In the genomic region with DNA sequence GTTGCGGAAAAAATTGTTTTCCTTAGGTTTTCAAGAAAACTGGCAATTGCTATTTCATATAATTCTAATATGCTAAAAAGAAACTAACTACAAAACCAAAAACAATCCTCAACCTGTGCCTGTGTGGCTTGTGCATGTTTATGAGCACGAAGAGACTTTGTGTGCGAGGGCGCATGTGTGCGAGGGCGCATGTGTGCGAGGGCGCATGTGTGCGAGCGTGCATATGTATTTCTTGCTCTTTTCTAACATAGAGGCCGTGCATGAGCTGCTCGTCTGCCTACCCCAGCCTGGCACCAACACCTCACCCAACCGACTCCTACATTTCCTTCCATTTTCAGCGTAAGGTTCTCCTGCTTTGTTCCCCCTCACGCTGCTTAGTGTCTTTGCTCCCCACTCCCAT, we compare ENCODE assay signal across 17 cellular contexts.
DNase-seq lines count a peak whose midpoint lies in the region; ATAC-seq and TF ChIP-seq lines count a peak whose summit lies in the region.
"Had no signal": no experiment of that assay in that cellular context is flagged by ENCODE, and none has a peak within 500 bp of the region (broad histone marks: within the 10 kb centered on the region; RNA-seq: fewer than 3 reads in every experiment).

No MANE protein-coding gene starts in this region.

- H3K27ac ChIP-seq in neuronal stem cell (replicated peaks; ENCODE audit: low read length) (no peak overlapping the region), upper lobe of right lung (no peak overlapping the region), H9 (ENCODE audit: insufficient read length, low read depth, low read length) (no peak overlapping the region)
- H3K27ac ChIP-seq: 22Rv1; A549; BLaER1 treated with 17β-estradiol and CSF1 and Interleukin-3, amounts not matched to agents 10 nM and 100 nM; C4-2B had no signal

- no peaks in the 10 kb centered on the region for H3K23me2 ChIP-seq in H9 (ENCODE audit: insufficient read length, low read depth, low read length, poor library complexity, severe bottlenecking)

- H3K4ac ChIP-seq in neuronal stem cell (ENCODE audit: low read length) (no peak overlapping the region), H9 (ENCODE audit: low read depth, low read length) (no peak overlapping the region)

- no peak overlapping the region for H3T11ph ChIP-seq in H9 (ENCODE audit: low read length)

- no peak overlapping the region for H3K56ac ChIP-seq in H9 (ENCODE audit: insufficient read length, low read depth, low read length)

- H4K91ac ChIP-seq in neuronal stem cell (ENCODE audit: low read depth, low read length, poor library complexity) (no peak overlapping the region), H9 (ENCODE audit: insufficient read length, low read depth, low read length) (no peak overlapping the region)

- no peak overlapping the region for H2BK120ac ChIP-seq in neuronal stem cell (ENCODE audit: low read depth, low read length)
- H2BK120ac ChIP-seq in H9 (ENCODE audit: low read depth, low read length, poor library complexity, severe bottlenecking) = no peak overlapping the region

- no peak overlapping the region for H4K8ac ChIP-seq in neuronal stem cell (ENCODE audit: low read depth, low read length)
- no peak overlapping the region for H4K8ac ChIP-seq in H9 (replicated peaks; ENCODE audit: insufficient read length, low read depth, low read length)

- H3K27me3 Mint-ChIP-seq in H9 (ENCODE audit: low read depth) = no peaks in the 10 kb centered on the region
- H3K27me3 Mint-ChIP-seq: B cell had no signal

- DNase-seq in RPMI8226 (peak; percentile 77), neuronal stem cell (ENCODE audit: low spot score) (no peak), upper lobe of right lung (peak; percentile 38), H9 (no peak)
- no peak for DNase-seq in activated naive CD4-positive, alpha-beta T cell treated with Interleukin-2 at 50 U/mL for 16 hours
- DNase-seq: AML-193; Caco-2; Calu3; CD4-positive, alpha-beta T cell; CD8-positive, alpha-beta T cell; DMS79 treated with DMSO at 0.1 percent for 48 hours; GF-D8 had no signal

- H2BK15ac ChIP-seq in neuronal stem cell (ENCODE audit: low read length) (no peak overlapping the region), H9 (ENCODE audit: low read depth, low read length) (no peak overlapping the region)

- no peak for ATAC-seq in upper lobe of right lung
- ATAC-seq: A549; CD8-positive, alpha-beta T cell had no signal

- TF ChIP-seq CTCF in upper lobe of right lung (IDR thresholded peaks at IDR 0.05) = no peak
- no peak for TF ChIP-seq CTCF in H9 (conservative IDR thresholded peaks at IDR 0.05)

- no peaks in the 10 kb centered on the region for H3K9me3 Mint-ChIP-seq in H9
- H3K9me3 Mint-ChIP-seq: CD4-positive, alpha-beta T cell; CD8-positive, alpha-beta T cell had no signal

- no peak overlapping the region for H3K4me2 ChIP-seq in neuronal stem cell (ENCODE audit: insufficient read depth, low read length, poor library complexity, severe bottlenecking)
- no peak overlapping the region for H3K4me2 ChIP-seq in H9 (ENCODE audit: insufficient read depth, insufficient read length, low read length)
- H3K4me2 ChIP-seq: A549; BLaER1 treated with 17β-estradiol and CSF1 and Interleukin-3, amounts not matched to agents 10 nM and 100 nM had no signal

- H3K4me1 ChIP-seq in neuronal stem cell (ENCODE audit: control insufficient read depth in 2 of 2, insufficient read depth in 1 of 2, low read depth in 1 of 2, low read length in 2 of 2) (no peaks in the 10 kb centered on the region), upper lobe of right lung (no peaks in the 10 kb centered on the region), H9 (ENCODE audit: insufficient read depth, low read length) (no peaks in the 10 kb centered on the region)
- H3K4me1 ChIP-seq: A549; BLaER1 treated with 17β-estradiol and CSF1 and Interleukin-3, amounts not matched to agents 10 nM and 100 nM; Caco-2 had no signal

- H3K9ac ChIP-seq in neuronal stem cell (ENCODE audit: low read depth, low read length, poor library complexity) = no peak overlapping the region
- H3K9ac ChIP-seq in H9 (ENCODE audit: extremely low read depth, insufficient read length, low read length) = no peak overlapping the region
- H3K9ac ChIP-seq: BLaER1 treated with 17β-estradiol and CSF1 and Interleukin-3, amounts not matched to agents 10 nM and 100 nM had no signal

- H3K9me3 ChIP-seq in neuronal stem cell (replicated peaks in 1 of 2; ENCODE audit: control insufficient read depth in 2 of 2, insufficient read depth in 1 of 2, low read depth in 1 of 2, low read length in 2 of 2) = no peaks in the 10 kb centered on the region
- no peaks in the 10 kb centered on the region for H3K9me3 ChIP-seq in upper lobe of right lung
- no peaks in the 10 kb centered on the region for H3K9me3 ChIP-seq in H9 (ENCODE audit: control insufficient read depth, low read depth, low read length)
- H3K9me3 ChIP-seq: A549; BLaER1 treated with 17β-estradiol and CSF1 and Interleukin-3, amounts not matched to agents 10 nM and 100 nM; Caco-2 had no signal

- H2AK5ac ChIP-seq in neuronal stem cell (ENCODE audit: low read depth, low read length) (no peak overlapping the region), H9 (ENCODE audit: insufficient read length, low read length) (no peak overlapping the region)

- H4K20me1 ChIP-seq in H9 (ENCODE audit: control insufficient read depth, insufficient read depth, insufficient read length) = no peaks in the 10 kb centered on the region
- H4K20me1 ChIP-seq: BLaER1 treated with 17β-estradiol and CSF1 and Interleukin-3, amounts not matched to agents 10 nM and 100 nM had no signal

- H2BK5ac ChIP-seq in neuronal stem cell (ENCODE audit: low read length) (peak overlapping the region; percentile 66), H9 (ENCODE audit: insufficient read length, low read length) (no peak overlapping the region)

- no peak overlapping the region for H4K5ac ChIP-seq in H9 (ENCODE audit: insufficient read length, low read depth, low read length)

- no peaks in the 10 kb centered on the region for H3K79me2 ChIP-seq in H9 (ENCODE audit: insufficient read depth, low read length)

- H2BK20ac ChIP-seq in H9 (ENCODE audit: low read depth, low read length, poor library complexity, severe bottlenecking) = no peak overlapping the region

- H3K4me3 ChIP-seq in neuronal stem cell (ENCODE audit: low read length in 2 of 2) = no peak overlapping the region
- no peak overlapping the region for H3K4me3 ChIP-seq in upper lobe of right lung
- H3K4me3 ChIP-seq: A549; BLaER1 treated with 17β-estradiol and CSF1 and Interleukin-3, amounts not matched to agents 10 nM and 100 nM had no signal

- H2AFZ ChIP-seq in neuronal stem cell (ENCODE audit: low read length) (no peak overlapping the region), H9 (ENCODE audit: low read length) (no peak overlapping the region)

- H3K23ac ChIP-seq in neuronal stem cell (ENCODE audit: low read depth, low read length, poor library complexity) (no peak overlapping the region), H9 (ENCODE audit: insufficient read length, low read depth, low read length) (no peak overlapping the region)

- H3K79me1 ChIP-seq in neuronal stem cell (ENCODE audit: low read depth, low read length) = no peaks in the 10 kb centered on the region
- H3K79me1 ChIP-seq in H9 (ENCODE audit: insufficient read depth, low read depth, low read length, poor library complexity, severe bottlenecking) = no peaks in the 10 kb centered on the region

- peak overlapping the region; percentile 41 for H2BK12ac ChIP-seq in neuronal stem cell (ENCODE audit: low read length)
- no peak overlapping the region for H2BK12ac ChIP-seq in H9 (ENCODE audit: insufficient read length, low read depth, low read length)

- no peak overlapping the region for H3K14ac ChIP-seq in neuronal stem cell (ENCODE audit: low read length)
- no peak overlapping the region for H3K14ac ChIP-seq in H9 (ENCODE audit: insufficient read depth, low read length)

- H3K4me3 Mint-ChIP-seq in H9 = no peak overlapping the region
- H3K4me3 Mint-ChIP-seq: B cell; CD4-positive, alpha-beta T cell; CD8-positive, alpha-beta T cell had no signal

- no peaks in the 10 kb centered on the region for H3K36me3 Mint-ChIP-seq in H9 (ENCODE audit: insufficient read depth in 1 of 3, low read depth in 3 of 3)
- H3K36me3 Mint-ChIP-seq: CD8-positive, alpha-beta T cell had no signal

- no peaks in the 10 kb centered on the region for H3K4me1 Mint-ChIP-seq in H9
- H3K4me1 Mint-ChIP-seq: B cell had no signal

- H3K36me3 ChIP-seq in neuronal stem cell (replicated peaks in 1 of 2; ENCODE audit: control insufficient read depth in 2 of 2, insufficient read depth in 2 of 2, low read length in 2 of 2) (no peaks in the 10 kb centered on the region), upper lobe of right lung (no peaks in the 10 kb centered on the region)
- H3K36me3 ChIP-seq: BLaER1 treated with 17β-estradiol and CSF1 and Interleukin-3, amounts not matched to agents 10 nM and 100 nM had no signal

- H3K27me3 ChIP-seq in neuronal stem cell (ENCODE audit: control insufficient read depth in 3 of 3, insufficient read depth in 3 of 3, low read depth in 1 of 3, low read length in 3 of 3) = no peaks in the 10 kb centered on the region
- no peaks in the 10 kb centered on the region for H3K27me3 ChIP-seq in upper lobe of right lung
- H3K27me3 ChIP-seq in H9 (ENCODE audit: insufficient read depth, low read length) = no peaks in the 10 kb centered on the region
- H3K27me3 ChIP-seq: BLaER1 treated with 17β-estradiol and CSF1 and Interleukin-3, amounts not matched to agents 10 nM and 100 nM had no signal

- H3K18ac ChIP-seq in neuronal stem cell (ENCODE audit: low read length) (no peak overlapping the region), H9 (ENCODE audit: insufficient read length, low read depth, low read length) (no peak overlapping the region)

- intact Hi-C loops in upper lobe of right lung (cut with DNase I) = no loop called here

- no CpG with 5 or more reads among the region's 15 CpGs for WGBS in neuronal stem cell (ENCODE audit: extremely low coverage in 2 of 2, insufficient read length in 2 of 2, insufficient replicate concordance in 1 of 2), 2 donors
- WGBS in H9 (ENCODE audit: extremely low coverage, insufficient read length, low lambda C conversion rate) = no CpG with 5 or more reads among the region's 15 CpGs

- no peak overlapping the region; a peak in 1 of 7 replicates for H3K27ac Mint-ChIP-seq in H9
- H3K27ac Mint-ChIP-seq: B cell; CD4-positive, alpha-beta T cell; CD8-positive, alpha-beta T cell had no signal

Comparison
In these comparisons a context has a peak if more than half of its experiments do, and no peak if none do; other contexts are left out.
1. DNase-seq: peak in RPMI8226 (single experiment) and upper lobe of right lung (single experiment); none in neuronal stem cell (single experiment), H9 (single experiment) and activated naive CD4-positive, alpha-beta T cell treated with Interleukin-2 at 50 U/mL for 16 hours (single experiment).